In genomic region chr19:1260749-1261511, GRCh38 we compare ENCODE assay signal across 1 cellular context.
A peak's percentile ranks its signal among the peaks of the same experiment; 100 is the strongest.
TF ChIP-seq lines count a peak whose summit lies in the region.

No MANE protein-coding gene starts in this region.

TF ChIP-seq in HepG2, 621 proteins besides CTCF, POLR2A, EP300 and RAD21 (continued from another document and continues in another):
- TF ChIP-seq LRRFIP1 (CRISPR knock-in tag; conservative IDR thresholded peaks at IDR 0.05) (no peak), ETS1 (CRISPR knock-in tag; IDR thresholded peaks at IDR 0.05) (no peak), E2F5 (CRISPR knock-in tag; conservative IDR thresholded peaks at IDR 0.05) (peak; percentile 58; the same call in 1 of the 2 replicates), DMTF1 (CRISPR knock-in tag; IDR thresholded peaks at IDR 0.05) (no peak), NPAS2 (CRISPR knock-in tag; IDR thresholded peaks at IDR 0.05; ENCODE audit: borderline replicate concordance) (no peak), TFDP1 (CRISPR knock-in tag; IDR thresholded peaks at IDR 0.05; ENCODE audit: borderline replicate concordance) (peak; percentile 37; the same call in 1 of the 2 replicates), E2F1 (CRISPR knock-in tag; IDR thresholded peaks at IDR 0.05) (peak; percentile 49; the same call in 1 of the 2 replicates), ETV5 (CRISPR knock-in tag; IDR thresholded peaks at IDR 0.05; ENCODE audit: borderline replicate concordance) (peak; percentile 51; the same call in 1 of the 2 replicates), ZNF660 (CRISPR knock-in tag; IDR thresholded peaks at IDR 0.05; ENCODE audit: borderline replicate concordance, low read depth) (no peak), ISX (CRISPR knock-in tag; conservative IDR thresholded peaks at IDR 0.05) (no peak), HNRNPUL1 (IDR thresholded peaks at IDR 0.05; ENCODE audit: low read depth, low read length) (no peak), NFE2L1 (CRISPR knock-in tag; IDR thresholded peaks at IDR 0.05; ENCODE audit: borderline replicate concordance) (no peak), ZNF446 (CRISPR knock-in tag; IDR thresholded peaks at IDR 0.05) (no peak), NFYB (CRISPR knock-in tag; IDR thresholded peaks at IDR 0.05) (peak; percentile 94), NFAT5 (CRISPR knock-in tag; IDR thresholded peaks at IDR 0.05) (no peak), PAX8 (CRISPR knock-in tag; IDR thresholded peaks at IDR 0.05; ENCODE audit: borderline replicate concordance) (no peak), AHDC1 (CRISPR knock-in tag; IDR thresholded peaks at IDR 0.05; ENCODE audit: borderline replicate concordance) (no peak), ZNF34 (CRISPR knock-in tag; IDR thresholded peaks at IDR 0.05; ENCODE audit: borderline replicate concordance) (no peak), ZNF354B (CRISPR knock-in tag; IDR thresholded peaks at IDR 0.05) (no peak), JARID2 (CRISPR knock-in tag; IDR thresholded peaks at IDR 0.05; ENCODE audit: insufficient replicate concordance) (no peak), MZF1 (CRISPR knock-in tag; IDR thresholded peaks at IDR 0.05; ENCODE audit: borderline replicate concordance) (no peak), SKIL (CRISPR knock-in tag; IDR thresholded peaks at IDR 0.05; ENCODE audit: borderline replicate concordance) (no peak; the same call in 1 of the 2 replicates), ZNF75D (CRISPR knock-in tag; IDR thresholded peaks at IDR 0.05; ENCODE audit: borderline replicate concordance) (no peak), ZNF776 (CRISPR knock-in tag; IDR thresholded peaks at IDR 0.05) (0 out of 2 replicates have a peak, but pooled peaks have one; percentile 24), ZNF567 (CRISPR knock-in tag; IDR thresholded peaks at IDR 0.05; ENCODE audit: borderline replicate concordance) (no peak), GATAD1 (CRISPR knock-in tag; IDR thresholded peaks at IDR 0.05) (peak; percentile 37; the same call in 1 of the 2 replicates), HNRNPLL (IDR thresholded peaks at IDR 0.05; ENCODE audit: low read depth, low read length, poor library complexity, severe bottlenecking) (peak; percentile 46), MAX (IDR thresholded peaks at IDR 0.05) (peak; percentile 35; the same call in 1 of the 2 replicates), NCOA5 (CRISPR knock-in tag; IDR thresholded peaks at IDR 0.05) (no peak), SRSF1 (optimal IDR thresholded peaks at IDR 0.05; ENCODE audit: low read depth, low read length) (no peak), YEATS4 (CRISPR knock-in tag; IDR thresholded peaks at IDR 0.05; ENCODE audit: borderline replicate concordance) (no peak)
